10 cellular contexts compared by ENCODE assay signal in genomic region chr12:79451988-79452387, GRCh38.
DNase-seq lines count a peak whose midpoint lies in the region; ATAC-seq, FAIRE-seq and TF ChIP-seq lines count a peak whose summit lies in the region.
"Had no signal": no experiment of that assay in that cellular context is flagged by ENCODE, and none has a peak within 500 bp of the region (broad histone marks: within the 10 kb centered on the region; RNA-seq: fewer than 3 reads in every experiment).

No MANE protein-coding gene starts in this region.

- DNase-seq in MG63 (peak; percentile 94), choroid plexus epithelial cell (ENCODE audit: low read depth) (peak; percentile 96), HepG2 (ENCODE audit: low spot score) (peak; percentile 31), tibial nerve (ENCODE audit: low spot score in 2 of 2) (peak; percentile 20 to 67), NCI-H748 treated with DMSO at 0.1 percent for 48 hours (lab: John Stamatoyannopoulos, UW) (no peak)

- BruUV-seq in HepG2 (replicated peaks; lab: Mats Ljungman, UMichigan): no TSS peak

- in situ Hi-C loops in HepG2 (cut with HindIII; ENCODE audit: extremely low pct_ligation_motif_present, low pct_unique_long_range_greater_than_20kb): loop anchor here (5.0 kb wide), 1 partner anchor 50 kb away; no protein-coding TSS in a partner anchor

- H3K4me1 ChIP-seq in HepG2 (ENCODE audit: insufficient read depth, low read length) (peaks cover 19% of the 10 kb centered on the region), tibial nerve (peaks cover 0 to 8% (median 0%) of the 10 kb centered on the region in 4 donors)

- no peaks in the 10 kb centered on the region for H3K9me3 ChIP-seq in MG63
- H3K9me3 ChIP-seq in HepG2 (ENCODE audit: low read length): no peaks in the 10 kb centered on the region
- no peaks in the 10 kb centered on the region for H3K9me3 ChIP-seq in tibial nerve

- ATAC-seq in HepG2 (peak; percentile 79), GM19463 (IDR thresholded peaks at IDR 0.05; ENCODE audit: unreplicated experiment) (no peak), GM18502 (IDR thresholded peaks at IDR 0.05; ENCODE audit: poor library complexity, unreplicated experiment) (no peak), GM21825 (IDR thresholded peaks at IDR 0.05; ENCODE audit: unreplicated experiment) (no peak)

- no peak for TF ChIP-seq RAD21 in HepG2 (CRISPR knock-in tag; IDR thresholded peaks at IDR 0.05)

- WGBS in HepG2 (ENCODE audit: low lambda C conversion rate): 45% methylated on average over 6 of the region's 6 CpGs
- WGBS in tibial nerve, 2 donors: 53 to 63% methylated on average over 6 of the region's 6 CpGs

- H3K4me2 ChIP-seq in HepG2 (ENCODE audit: low read depth, low read length): no peak overlapping the region
- H3K4me2 ChIP-seq: KMS-11 had no signal

- TF ChIP-seq CTCF in choroid plexus epithelial cell (conservative IDR thresholded peaks at IDR 0.05; ENCODE audit: low read depth, low read length) (no peak), HepG2 (CRISPR knock-in tag; IDR thresholded peaks at IDR 0.05) (no peak), tibial nerve (IDR thresholded peaks at IDR 0.05) (no peak)

- H2AFZ ChIP-seq in HepG2 (ENCODE audit: low read length): no peak overlapping the region

- POLR2A ChIA-PET in HepG2 (lab: Yijun Ruan, JAX): no interaction called here

- H3K27ac ChIP-seq in HepG2 (ENCODE audit: extremely low read length, insufficient read depth, low read length): no peak overlapping the region
- peak overlapping the region in 2 of 4 donors; percentile 32 to 34 for H3K27ac ChIP-seq in tibial nerve
- H3K27ac ChIP-seq: KMS-11, VCaP had no signal

- H3K36me3 ChIP-seq in MG63: no peaks in the 10 kb centered on the region
- H3K36me3 ChIP-seq in HepG2 (replicated peaks in 1 of 2; ENCODE audit: control insufficient read depth in 1 of 2, insufficient read depth in 2 of 2, low read length in 2 of 2): no peaks in the 10 kb centered on the region
- H3K36me3 ChIP-seq in tibial nerve: no peaks in the 10 kb centered on the region

- TF ChIP-seq EP300 in HepG2 (IDR thresholded peaks at IDR 0.05; ENCODE audit: low read depth in 2 of 2, low read length in 2 of 2): peak in 1 of 2 experiments; percentile 13; a peak in 1 of 4 replicates
- TF ChIP-seq EP300 in HepG2 (CRISPR knock-in tag; IDR thresholded peaks at IDR 0.05; ENCODE audit: borderline replicate concordance): no peak
- TF ChIP-seq EP300 in tibial nerve (IDR thresholded peaks at IDR 0.05): peak in 1 of 2 donors; percentile 28

- no peaks in the 10 kb centered on the region for H4K20me1 ChIP-seq in HepG2 (ENCODE audit: insufficient read depth, low read length)

- no peak for FAIRE-seq in HepG2 (lab: Jason Lieb, UNC)

- no peaks in the 10 kb centered on the region for H3K27me3 ChIP-seq in MG63
- no peaks in the 10 kb centered on the region; a peak in 1 of 5 replicates for H3K27me3 ChIP-seq in HepG2 (ENCODE audit: control insufficient read depth in 1 of 2, insufficient read depth in 2 of 2, low read length in 2 of 2)
- H3K27me3 ChIP-seq in tibial nerve: no peaks in the 10 kb centered on the region

- no peak overlapping the region for H3K9ac ChIP-seq in HepG2 (ENCODE audit: insufficient read depth, low read depth, low read length)
- H3K9ac ChIP-seq: KMS-11 had no signal

- H3K79me2 ChIP-seq in HepG2 (ENCODE audit: insufficient read depth, low read length): no peaks in the 10 kb centered on the region

- CTCF ChIA-PET in HepG2 (lab: Yijun Ruan, JAX; ENCODE audit: low intra/inter-chr PET ratio, low total read pairs): no interaction called here

- intact Hi-C loops in HepG2 (cut with micrococcal nuclease; ENCODE audit: unreplicated experiment): no loop called here

- H3K4me3 ChIP-seq in MG63 (no peak overlapping the region), choroid plexus epithelial cell (ENCODE audit: low read depth, low read length) (no peak overlapping the region), HepG2 (replicated peaks in 1 of 3; ENCODE audit: insufficient read depth in 1 of 3, low read depth in 2 of 3, low read length in 3 of 3) (no peak overlapping the region), tibial nerve (no peak overlapping the region)

- TF ChIP-seq POLR2A in HepG2 (IDR thresholded peaks at IDR 0.05; ENCODE audit: insufficient read depth in 1 of 2, low read depth in 2 of 2, low read length in 2 of 2) (no peak), tibial nerve (IDR thresholded peaks at IDR 0.05) (no peak)

TF ChIP-seq in HepG2, 621 proteins besides CTCF, POLR2A, EP300 and RAD21 (continues in another document):
- no peak for TF ChIP-seq HOXA3 (CRISPR knock-in tag; IDR thresholded peaks at IDR 0.05)
- no peak for TF ChIP-seq PREB (CRISPR knock-in tag; IDR thresholded peaks at IDR 0.05)
- no peak for TF ChIP-seq ZC3H13 (CRISPR knock-in tag; IDR thresholded peaks at IDR 0.05)
- peak; percentile 88 for TF ChIP-seq MNT (IDR thresholded peaks at IDR 0.05)
- TF ChIP-seq SAP130 (CRISPR knock-in tag; IDR thresholded peaks at IDR 0.05; ENCODE audit: low read depth): peak; percentile 56
- peak; percentile 29; the same call in 1 of the 2 replicates for TF ChIP-seq MAX (IDR thresholded peaks at IDR 0.05)
- TF ChIP-seq FOSL2 (CRISPR knock-in tag; IDR thresholded peaks at IDR 0.05): peak; percentile 57
- peak; percentile 52; the same call in 1 of the 2 replicates for TF ChIP-seq ARID5B (CRISPR knock-in tag; IDR thresholded peaks at IDR 0.05)
- TF ChIP-seq ZNF451 (CRISPR knock-in tag; IDR thresholded peaks at IDR 0.05): no peak
- TF ChIP-seq FOXP1 (IDR thresholded peaks at IDR 0.05): no peak
- TF ChIP-seq FOXP1 (CRISPR knock-in tag; IDR thresholded peaks at IDR 0.05): peak; percentile 48; the same call in 1 of the 2 replicates
- TF ChIP-seq MXI1 (IDR thresholded peaks at IDR 0.05; ENCODE audit: borderline replicate concordance, low read depth, low read length): peak; percentile 90; the same call in 1 of the 3 replicates
- TF ChIP-seq ZNF761 (CRISPR knock-in tag; conservative IDR thresholded peaks at IDR 0.05): no peak
- no peak for TF ChIP-seq ZNF607 (CRISPR knock-in tag; IDR thresholded peaks at IDR 0.05; ENCODE audit: borderline replicate concordance)
- no peak for TF ChIP-seq REPIN1 (CRISPR knock-in tag; IDR thresholded peaks at IDR 0.05; ENCODE audit: borderline replicate concordance, low read depth)
- TF ChIP-seq ATM (IDR thresholded peaks at IDR 0.05; ENCODE audit: borderline replicate concordance): no peak
- 0 out of 2 replicates have a peak, but pooled peaks have one; percentile 17 for TF ChIP-seq SOX5 (CRISPR knock-in tag; IDR thresholded peaks at IDR 0.05; ENCODE audit: borderline replicate concordance)
- peak; percentile 76 for TF ChIP-seq RARA (CRISPR knock-in tag; IDR thresholded peaks at IDR 0.05)
- peak; percentile 45 for TF ChIP-seq CREB1 (IDR thresholded peaks at IDR 0.05)
- no peak for TF ChIP-seq CREB1 (CRISPR knock-in tag; IDR thresholded peaks at IDR 0.05)
